ENCODE assay signal across 8 cellular contexts in genomic region chr7:69738396-69738889, GRCh38.
DNase-seq lines count a peak whose midpoint lies in the region; ATAC-seq, FAIRE-seq and TF ChIP-seq lines count a peak whose summit lies in the region.

No MANE protein-coding gene starts in this region.

- dilution Hi-C loops in keratinocyte (cut with MboI; ENCODE audit: extremely low pct_ligation_motif_present, low sequenced_read_pairs): no loop called here

- ATAC-seq in GM21576 (IDR thresholded peaks at IDR 0.05; ENCODE audit: unreplicated experiment): peak; percentile 59

- H3K4me2 ChIP-seq in Karpas-422 (ENCODE audit: low read depth, low read length, poor library complexity, severe bottlenecking) (peak overlapping the region; percentile 62), keratinocyte (ENCODE audit: control insufficient read depth, extremely low read depth, insufficient read depth, low read depth, low read length) (peak overlapping the region; percentile 38)

- FAIRE-seq in GM12892 (lab: Jason Lieb, UNC): peak; percentile 88
- FAIRE-seq in keratinocyte (lab: Jason Lieb, UNC): peak; percentile 82

- H2AFZ ChIP-seq in Karpas-422 (ENCODE audit: low read length) (no peak overlapping the region), keratinocyte (ENCODE audit: control insufficient read depth, low read length) (no peak overlapping the region)

- H3K4me3 ChIP-seq in Karpas-422 (ENCODE audit: low read length) (peak overlapping the region; percentile 16; the same call in 1 of the 2 replicates), keratinocyte (ENCODE audit: control insufficient read depth in 2 of 3, extremely low read depth in 1 of 3, insufficient read depth in 2 of 3, low read depth in 1 of 3, low read length in 3 of 3) (no peak overlapping the region)

- H4K20me1 ChIP-seq in Karpas-422 (ENCODE audit: insufficient read depth, low read depth, low read length) (peaks cover 15% of the 10 kb centered on the region), keratinocyte (ENCODE audit: control insufficient read depth, extremely low read depth, insufficient read depth, low read length) (no peaks in the 10 kb centered on the region)

- H3K27me3 ChIP-seq in Karpas-422 (ENCODE audit: low read length): no peaks in the 10 kb centered on the region
- no peaks in the 10 kb centered on the region for H3K27me3 ChIP-seq in keratinocyte (ENCODE audit: control insufficient read depth, extremely low read depth, insufficient read depth, low read length)

- DNase-seq in GM12892 (ENCODE audit: insufficient read length) (no peak), Karpas-422 (peak; percentile 60), keratinocyte (ENCODE audit: low read depth, low spot score) (no peak), substantia nigra (lab: John Stamatoyannopoulos, UW) (no peak), COLO829 (ENCODE audit: low spot score) (no peak)
- no peak for DNase-seq in activated naive CD4-positive, alpha-beta T cell treated with Interleukin-2 at 50 U/mL for 16 hours
- DNase-seq in activated CD8-positive, alpha-beta memory T cell treated with anti-CD3 and anti-CD28 coated beads, Interleukin-2, amount 50 U/mL, for 48 hours: no peak

- H3K36me3 ChIP-seq in Karpas-422 (ENCODE audit: insufficient read depth, low read length) (no peaks in the 10 kb centered on the region), keratinocyte (ENCODE audit: control insufficient read depth in 2 of 2, extremely low read depth in 1 of 2, insufficient read depth in 2 of 2, low read length in 2 of 2) (no peaks in the 10 kb centered on the region)

- no peaks in the 10 kb centered on the region for H3K9me1 ChIP-seq in keratinocyte (ENCODE audit: control insufficient read depth, extremely low read depth, insufficient read depth, low read length)

- no peaks in the 10 kb centered on the region for H3K9me3 ChIP-seq in Karpas-422 (ENCODE audit: low read length)
- H3K9me3 ChIP-seq in keratinocyte (ENCODE audit: control insufficient read depth, low read depth, low read length): no peaks in the 10 kb centered on the region

- H3K79me2 ChIP-seq in Karpas-422 (ENCODE audit: low read length): no peaks in the 10 kb centered on the region
- H3K79me2 ChIP-seq in keratinocyte (ENCODE audit: control insufficient read depth, insufficient read depth, low read length): no peaks in the 10 kb centered on the region

- H3K9ac ChIP-seq in Karpas-422 (ENCODE audit: low read length) (0 out of 2 replicates have a peak overlapping the region, but pooled peaks have one; percentile 2), keratinocyte (ENCODE audit: control insufficient read depth, extremely low read depth, insufficient read depth, low read length) (no peak overlapping the region)

- H3K27ac ChIP-seq in Karpas-422 (ENCODE audit: low read length) (peak overlapping the region; percentile 79), keratinocyte (ENCODE audit: control insufficient read depth, insufficient read depth, low read length) (peak overlapping the region; percentile 13), substantia nigra (ENCODE audit: low read depth, low read length, poor library complexity, severe bottlenecking) (no peak overlapping the region)

- no peak for TF ChIP-seq CTCF in keratinocyte (optimal IDR thresholded peaks at IDR 0.05 in 1 of 3, IDR thresholded peaks at IDR 0.05 in 1 of 3, conservative IDR thresholded peaks at IDR 0.05 in 1 of 3; ENCODE audit: extremely low read depth in 1 of 3, insufficient read depth in 2 of 3, low read length in 3 of 3)

- H3K9me2 ChIP-seq in Karpas-422 (replicated peaks; ENCODE audit: insufficient read depth, low read length): no peaks in the 10 kb centered on the region

- peaks cover 61% of the 10 kb centered on the region for H3K4me1 ChIP-seq in Karpas-422 (ENCODE audit: low read length)
- H3K4me1 ChIP-seq in keratinocyte (ENCODE audit: control insufficient read depth, extremely low read depth, insufficient read depth, low read length): peaks cover 25% of the 10 kb centered on the region

- no peak for TF ChIP-seq POLR2A in GM12892 (IDR thresholded peaks at IDR 0.05; ENCODE audit: low read depth, low read length)
